23 cellular contexts compared by ENCODE assay signal in the genomic region with DNA sequence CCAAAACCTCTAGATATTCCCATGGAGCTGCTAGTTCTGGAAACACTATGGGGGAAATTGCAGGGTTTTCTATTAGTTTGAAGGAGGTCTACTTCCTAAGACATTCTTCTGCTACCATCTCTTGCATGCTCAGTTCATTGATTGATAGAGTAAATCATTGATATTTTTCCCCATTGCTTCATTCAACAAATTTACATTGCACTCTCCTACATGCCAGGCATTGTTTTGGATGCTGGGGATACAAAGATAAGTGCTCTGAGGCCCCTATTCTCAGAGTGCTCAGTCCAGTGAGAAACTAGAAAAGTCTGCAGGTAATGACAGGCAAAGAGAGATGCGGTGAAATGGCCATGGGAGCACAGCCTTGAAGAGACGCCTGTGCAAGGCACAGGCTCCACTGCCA.
DNase-seq lines count a peak whose midpoint lies in the region; ATAC-seq, FAIRE-seq and TF ChIP-seq lines count a peak whose summit lies in the region.
"Had no signal": no experiment of that assay in that cellular context is flagged by ENCODE, and none has a peak within 500 bp of the region (broad histone marks: within the 10 kb centered on the region; RNA-seq: fewer than 3 reads in every experiment).

No MANE protein-coding gene starts in this region.

- no TSS peak for BruUV-seq in HepG2 (replicated peaks; lab: Mats Ljungman, UMichigan)

- WGBS in right lobe of liver (ENCODE audit: insufficient coverage, low coverage, low lambda C conversion rate, missing lambda C conversion rate), result 61% methylated on average over 2 of the region's 2 CpGs
- 14% methylated on average over 2 of the region's 2 CpGs for WGBS in HepG2 (ENCODE audit: low lambda C conversion rate)

- no peaks in the 10 kb centered on the region for H3K9me3 ChIP-seq in right lobe of liver
- no peaks in the 10 kb centered on the region; the same call in 1 of the 2 replicates for H3K9me3 ChIP-seq in HepG2 (ENCODE audit: low read length)
- no peaks in the 10 kb centered on the region for H3K9me3 ChIP-seq in MM.1S (replicated peaks; ENCODE audit: insufficient read depth, low read length)
- H3K9me3 ChIP-seq: A549, Caco-2 had no signal

- POLR2A ChIA-PET in HepG2 (lab: Yijun Ruan, JAX), result no interaction called here

- H3K27ac ChIP-seq in right lobe of liver (no peak overlapping the region), HepG2 (ENCODE audit: extremely low read length, insufficient read depth, low read length) (no peak overlapping the region), MM.1S (ENCODE audit: low read length) (peak overlapping the region; percentile 23; the same call in 1 of the 2 replicates)
- H3K27ac ChIP-seq: 22Rv1; A549; BLaER1 treated with 17β-estradiol and CSF1 and Interleukin-3, amounts not matched to agents 10 nM and 100 nM; C4-2B had no signal

- DNase-seq in right lobe of liver (no peak), HepG2 (ENCODE audit: low spot score) (no peak), MM.1S (no peak), mucosa of gallbladder (ENCODE audit: low spot score) (peak; percentile 12), T-helper 2 cell (no peak), putamen (ENCODE audit: low spot score) (no peak), SK-N-DZ (ENCODE audit: low spot score) (no peak)
- DNase-seq: AML-193; Caco-2; Calu3; CD4-positive, alpha-beta T cell; CD8-positive, alpha-beta T cell; DMS79 treated with DMSO at 0.1 percent for 48 hours; GF-D8 had no signal

- H2AFZ ChIP-seq in HepG2 (ENCODE audit: low read length) (no peak overlapping the region), MM.1S (ENCODE audit: low read length) (no peak overlapping the region)

- H4K20me1 ChIP-seq in HepG2 (ENCODE audit: insufficient read depth, low read length) (no peaks in the 10 kb centered on the region), MM.1S (ENCODE audit: insufficient read depth, low read length) (no peaks in the 10 kb centered on the region)
- H4K20me1 ChIP-seq: BLaER1 treated with 17β-estradiol and CSF1 and Interleukin-3, amounts not matched to agents 10 nM and 100 nM had no signal

- TF ChIP-seq RAD21 in HepG2 (CRISPR knock-in tag; IDR thresholded peaks at IDR 0.05), result no peak

- ATAC-seq in right lobe of liver, result peak; percentile 49 to 73 (median 56)
- ATAC-seq in HepG2, result no peak
- ATAC-seq: A549; CD8-positive, alpha-beta T cell had no signal

- H3K4me3 ChIP-seq in right lobe of liver, result no peak overlapping the region
- no peak overlapping the region for H3K4me3 ChIP-seq in HepG2 (replicated peaks in 1 of 3; ENCODE audit: insufficient read depth in 1 of 3, low read depth in 2 of 3, low read length in 3 of 3)
- H3K4me3 ChIP-seq in MM.1S (ENCODE audit: low read length), result no peak overlapping the region
- H3K4me3 ChIP-seq: A549; BLaER1 treated with 17β-estradiol and CSF1 and Interleukin-3, amounts not matched to agents 10 nM and 100 nM had no signal

- TF ChIP-seq EP300 in HepG2 (IDR thresholded peaks at IDR 0.05; ENCODE audit: low read depth in 2 of 2, low read length in 2 of 2) (no peak), HepG2 (CRISPR knock-in tag; IDR thresholded peaks at IDR 0.05; ENCODE audit: borderline replicate concordance) (no peak)

- H3K4me2 ChIP-seq in HepG2 (ENCODE audit: low read depth, low read length) (no peak overlapping the region), MM.1S (ENCODE audit: low read depth, low read length) (no peak overlapping the region)
- H3K4me2 ChIP-seq: A549; BLaER1 treated with 17β-estradiol and CSF1 and Interleukin-3, amounts not matched to agents 10 nM and 100 nM had no signal

- FAIRE-seq in HepG2 (lab: Jason Lieb, UNC), result no peak
- FAIRE-seq: A549, D721Med, G401.6, GM12891, GM18507, GM19239 had no signal

- H3K9ac ChIP-seq in HepG2 (ENCODE audit: insufficient read depth, low read depth, low read length) (no peak overlapping the region), MM.1S (ENCODE audit: low read length) (no peak overlapping the region)
- H3K9ac ChIP-seq: BLaER1 treated with 17β-estradiol and CSF1 and Interleukin-3, amounts not matched to agents 10 nM and 100 nM had no signal

- no peak for TF ChIP-seq POLR2A in right lobe of liver (IDR thresholded peaks at IDR 0.05)
- no peak for TF ChIP-seq POLR2A in HepG2 (IDR thresholded peaks at IDR 0.05; ENCODE audit: insufficient read depth in 1 of 2, low read depth in 2 of 2, low read length in 2 of 2)

- peaks cover 0 to 6% (median 0%) of the 10 kb centered on the region in 4 donors for H3K4me1 ChIP-seq in right lobe of liver
- H3K4me1 ChIP-seq in HepG2 (ENCODE audit: insufficient read depth, low read length), result no peaks in the 10 kb centered on the region
- H3K4me1 ChIP-seq in MM.1S (ENCODE audit: low read length), result 0 out of 2 replicates have a peak, but pooled peaks cover 4% of the 10 kb centered on the region
- H3K4me1 ChIP-seq: A549; BLaER1 treated with 17β-estradiol and CSF1 and Interleukin-3, amounts not matched to agents 10 nM and 100 nM; Caco-2 had no signal

- H3K79me2 ChIP-seq in HepG2 (ENCODE audit: insufficient read depth, low read length) (no peaks in the 10 kb centered on the region), MM.1S (ENCODE audit: low read length) (no peaks in the 10 kb centered on the region)

- in situ Hi-C loops in HepG2 (cut with HindIII; ENCODE audit: extremely low pct_ligation_motif_present, low pct_unique_long_range_greater_than_20kb), result no loop called here

- no peaks in the 10 kb centered on the region for H3F3A ChIP-seq in MM.1S (ENCODE audit: insufficient read depth, low read length)

- no peaks in the 10 kb centered on the region for H3K9me2 ChIP-seq in MM.1S (replicated peaks; ENCODE audit: insufficient read depth, low read length)

- CTCF ChIA-PET in HepG2 (lab: Yijun Ruan, JAX; ENCODE audit: low intra/inter-chr PET ratio, low total read pairs), result no interaction called here

- H3K36me3 ChIP-seq in right lobe of liver, result no peaks in the 10 kb centered on the region
- H3K36me3 ChIP-seq in HepG2 (replicated peaks in 1 of 2; ENCODE audit: control insufficient read depth in 1 of 2, insufficient read depth in 2 of 2, low read length in 2 of 2), result no peaks in the 10 kb centered on the region
- no peaks in the 10 kb centered on the region for H3K36me3 ChIP-seq in MM.1S (replicated peaks; ENCODE audit: insufficient read depth, low read length)
- H3K36me3 ChIP-seq: BLaER1 treated with 17β-estradiol and CSF1 and Interleukin-3, amounts not matched to agents 10 nM and 100 nM had no signal

- H3K27me3 ChIP-seq in right lobe of liver (no peaks in the 10 kb centered on the region), HepG2 (ENCODE audit: control insufficient read depth in 1 of 2, insufficient read depth in 2 of 2, low read length in 2 of 2) (peaks cover 1 to 30% of the 10 kb centered on the region in 2 experiments; a peak in 2 of 5 replicates), MM.1S (replicated peaks; ENCODE audit: insufficient read depth, low read length) (no peaks in the 10 kb centered on the region)
- H3K27me3 ChIP-seq: BLaER1 treated with 17β-estradiol and CSF1 and Interleukin-3, amounts not matched to agents 10 nM and 100 nM had no signal

- TF ChIP-seq CTCF in right lobe of liver (IDR thresholded peaks at IDR 0.05) (no peak), HepG2 (CRISPR knock-in tag; IDR thresholded peaks at IDR 0.05) (no peak), MM.1S (IDR thresholded peaks at IDR 0.05; ENCODE audit: low read length) (no peak)

- intact Hi-C loops in right lobe of liver (cut with DNase I), result no loop called here
- intact Hi-C loops in HepG2 (cut with micrococcal nuclease; ENCODE audit: unreplicated experiment), result no loop called here

TF ChIP-seq in HepG2, 621 proteins besides CTCF, POLR2A, EP300 and RAD21 (continues in another document):
- TF ChIP-seq, protein P1, sequence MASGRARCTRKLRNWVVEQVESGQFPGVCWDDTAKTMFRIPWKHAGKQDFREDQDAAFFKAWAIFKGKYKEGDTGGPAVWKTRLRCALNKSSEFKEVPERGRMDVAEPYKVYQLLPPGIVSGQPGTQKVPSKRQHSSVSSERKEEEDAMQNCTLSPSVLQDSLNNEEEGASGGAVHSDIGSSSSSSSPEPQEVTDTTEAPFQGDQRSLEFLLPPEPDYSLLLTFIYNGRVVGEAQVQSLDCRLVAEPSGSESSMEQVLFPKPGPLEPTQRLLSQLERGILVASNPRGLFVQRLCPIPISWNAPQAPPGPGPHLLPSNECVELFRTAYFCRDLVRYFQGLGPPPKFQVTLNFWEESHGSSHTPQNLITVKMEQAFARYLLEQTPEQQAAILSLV (CRISPR knock-in tag; IDR thresholded peaks at IDR 0.05; ENCODE audit: borderline replicate concordance), result no peak
- TF ChIP-seq JUN (CRISPR knock-in tag; IDR thresholded peaks at IDR 0.05) (no peak), GPN1 (CRISPR knock-in tag; IDR thresholded peaks at IDR 0.05; ENCODE audit: borderline replicate concordance) (no peak), ZNF598 (CRISPR knock-in tag; IDR thresholded peaks at IDR 0.05; ENCODE audit: borderline replicate concordance) (no peak), ARNTL (CRISPR knock-in tag; IDR thresholded peaks at IDR 0.05) (no peak), PHF5A (CRISPR knock-in tag; IDR thresholded peaks at IDR 0.05; ENCODE audit: low read depth, unreplicated experiment) (no peak), ZNF20 (CRISPR knock-in tag; IDR thresholded peaks at IDR 0.05) (no peak), NFYB (CRISPR knock-in tag; IDR thresholded peaks at IDR 0.05) (no peak), IKZF4 (CRISPR knock-in tag; IDR thresholded peaks at IDR 0.05; ENCODE audit: borderline replicate concordance, low read depth, not compliant biosample characterization) (no peak), NFKBIZ (CRISPR knock-in tag; IDR thresholded peaks at IDR 0.05) (no peak), AKAP8 (CRISPR knock-in tag; IDR thresholded peaks at IDR 0.05) (no peak), ARNT2 (CRISPR knock-in tag; IDR thresholded peaks at IDR 0.05; ENCODE audit: low read depth) (no peak)
- TF ChIP-seq, protein P2, sequence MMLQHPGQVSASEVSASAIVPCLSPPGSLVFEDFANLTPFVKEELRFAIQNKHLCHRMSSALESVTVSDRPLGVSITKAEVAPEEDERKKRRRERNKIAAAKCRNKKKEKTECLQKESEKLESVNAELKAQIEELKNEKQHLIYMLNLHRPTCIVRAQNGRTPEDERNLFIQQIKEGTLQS (CRISPR knock-in tag; IDR thresholded peaks at IDR 0.05), result no peak
